ENCODE assay signal across 4 cellular contexts in the genomic region with DNA sequence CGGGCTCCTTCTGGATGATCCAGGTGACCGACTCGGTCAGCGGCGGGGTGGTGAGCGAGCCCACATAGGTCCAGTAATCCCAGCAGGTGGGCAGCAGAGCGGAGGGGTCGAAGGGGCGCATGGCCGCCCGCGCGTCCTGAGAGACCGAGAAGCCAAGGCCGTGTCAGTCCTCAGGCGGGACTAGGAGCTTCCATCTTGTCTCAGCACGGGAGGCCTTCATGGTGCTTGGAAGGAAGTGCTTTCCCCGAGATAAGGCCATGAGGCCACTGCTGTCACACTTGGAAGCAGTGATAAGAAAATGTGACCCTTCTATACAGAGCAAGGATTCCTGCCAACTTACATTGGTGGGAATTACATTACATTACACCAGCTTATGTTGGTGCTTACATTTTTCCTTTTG. TPM values are rescaled to one million over a fixed set of nuclear protein-coding genes. Genes with fewer than 3 reads are reported as not detected.
"Had no signal": no experiment of that assay in that cellular context is flagged by ENCODE, and none has a peak within 500 bp of the region (broad histone marks: within the 10 kb centered on the region; RNA-seq: fewer than 3 reads in every experiment).

No MANE protein-coding gene starts in this region.

RNA-seq across cellular contexts. Expression of a gene that starts 40.3 kb away (rescaled TPM):
- total RNA-seq: PC-3, RPMI7951, SJSA1, SK-MEL-5 had no signal
